Comparison of ENCODE assay signal across 1 cellular context in genomic region chr15:99014803-99015676, GRCh38.
TF ChIP-seq lines count a peak whose summit lies in the region.

No MANE protein-coding gene starts in this region.

TF ChIP-seq in HCT116, 20 proteins besides CTCF, POLR2A, EP300 and RAD21 (continued from another document):
- TF ChIP-seq REST (IDR thresholded peaks at IDR 0.05; ENCODE audit: low read depth) (no peak), YY1 (IDR thresholded peaks at IDR 0.05; ENCODE audit: extremely low read depth, insufficient replicate concordance, low read depth, low read length) (no peak), SRF (IDR thresholded peaks at IDR 0.05; ENCODE audit: low read depth) (no peak), ZFX (IDR thresholded peaks at IDR 0.05) (peak; percentile 80), SIN3A (IDR thresholded peaks at IDR 0.05; ENCODE audit: low read depth) (0 out of 2 replicates have a peak, but pooled peaks have one; percentile 31)
